16 cellular contexts compared by ENCODE assay signal in the genomic region with DNA sequence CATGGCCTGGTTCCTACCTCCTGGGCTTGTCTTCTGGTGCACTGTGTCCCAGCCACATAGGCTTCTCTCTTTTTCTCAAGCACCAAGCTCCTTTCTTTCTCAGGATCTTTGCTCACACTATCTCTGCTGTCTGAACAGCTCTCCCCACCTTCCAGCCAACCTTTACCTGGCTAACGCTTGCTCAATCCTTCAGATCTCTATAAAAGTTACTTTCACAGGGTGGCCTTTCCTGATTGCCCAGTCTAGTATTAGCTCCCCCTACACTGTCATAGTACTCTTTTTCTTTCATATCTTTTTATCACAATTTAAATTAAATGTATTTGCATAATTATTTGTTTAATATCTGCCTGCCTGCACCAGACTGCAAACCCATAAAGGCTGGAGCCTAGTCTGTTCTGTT. TPM values are rescaled to one million over a fixed set of nuclear protein-coding genes. Genes with fewer than 3 reads are reported as not detected.
DNase-seq lines count a peak whose midpoint lies in the region; ATAC-seq and TF ChIP-seq lines count a peak whose summit lies in the region.
"Had no signal": no experiment of that assay in that cellular context is flagged by ENCODE, and none has a peak within 500 bp of the region (broad histone marks: within the 10 kb centered on the region; RNA-seq: fewer than 3 reads in every experiment).

No MANE protein-coding gene starts in this region.

- no peaks in the 10 kb centered on the region for H3K36me3 ChIP-seq in Peyer's patch
- H3K36me3 ChIP-seq in effector memory CD4-positive, alpha-beta T cell (ENCODE audit: control insufficient read depth, insufficient read depth, low read length): no peaks in the 10 kb centered on the region
- H3K36me3 ChIP-seq: gastrocnemius medialis had no signal

- peak overlapping the region in 2 of 4 donors; percentile 32 to 49 for H3K4me3 ChIP-seq in Peyer's patch
- H3K4me3 ChIP-seq in effector memory CD4-positive, alpha-beta T cell (ENCODE audit: insufficient read depth, low read depth, low read length, poor library complexity, severe bottlenecking): peak overlapping the region; percentile 59
- H3K4me3 ChIP-seq: gastrocnemius medialis, GM23338 had no signal

- H3K9me3 ChIP-seq in Peyer's patch: peaks cover 0 to 3% (median 0%) of the 10 kb centered on the region in 4 donors
- H3K9me3 ChIP-seq in effector memory CD4-positive, alpha-beta T cell (ENCODE audit: control insufficient read depth, low read length): peaks cover 4% of the 10 kb centered on the region
- H3K9me3 ChIP-seq: gastrocnemius medialis had no signal

- no peak for DNase-seq in activated T-cell treated with anti-CD3 and anti-CD28 coated beads, Interleukin-2, amount 50 U/mL, for 72 hours
- DNase-seq in activated T-cell treated with anti-CD3 and anti-CD28 coated beads, Interleukin-2, amount 50 U/mL, for 1 hour: no peak
- DNase-seq in Peyer's patch (no peak), A172 (ENCODE audit: low spot score) (no peak), Ammon's horn (ENCODE audit: low spot score) (no peak), NCI-H345 (lab: John Stamatoyannopoulos, UW) (no peak)
- no peak for DNase-seq in effector memory CD4-positive, alpha-beta T cell
- DNase-seq: activated CD4-positive, CD25-positive, alpha-beta regulatory T cell treated with anti-CD3 and anti-CD28 coated beads, Interleukin-2, amount 50 U/mL, for 72 hours; activated gamma-delta T cell treated with Interleukin-2 at 50 U/mL for 16 hours; DMS 273 treated with DMSO at 0.1 percent for 48 hours; gastrocnemius medialis; mesenchymal stem cell; NCI-H1105 treated with DMSO at 0.1 percent for 48 hours had no signal

- no peaks in the 10 kb centered on the region for H3K27me3 Mint-ChIP-seq in activated T-cell treated with anti-CD3 and anti-CD28 coated beads, Interleukin-2, amount 50 U/mL, for 72 hours (ENCODE audit: low read depth)
- H3K27me3 Mint-ChIP-seq in stimulated activated memory B cell treated with anti-CD40 and anti-IgM and Interleukin-4, amounts not matched to agents 10 μg/mL and 1 μg/mL and 100 μg/mL, for 72 hours: no peaks in the 10 kb centered on the region

- no peak for TF ChIP-seq POLR2A in Peyer's patch (IDR thresholded peaks at IDR 0.05)

- peak overlapping the region; percentile 96 to 98 for H3K4me3 Mint-ChIP-seq in activated T-cell treated with anti-CD3 and anti-CD28 coated beads, Interleukin-2, amount 50 U/mL, for 72 hours
- peak overlapping the region; percentile 72 for H3K4me3 Mint-ChIP-seq in stimulated activated memory B cell treated with anti-CD40 and anti-IgM and Interleukin-4, amounts not matched to agents 10 μg/mL and 1 μg/mL and 100 μg/mL, for 72 hours
- H3K4me3 Mint-ChIP-seq: GM23338 had no signal

- no peak for ATAC-seq in activated T-cell treated with anti-CD3 and anti-CD28 coated beads, Interleukin-2, amount 50 U/mL, for 72 hours (replicated peaks in 1 of 2)
- ATAC-seq in stimulated activated memory B cell treated with anti-CD40 and anti-IgM and Interleukin-4, amounts not matched to agents 10 μg/mL and 1 μg/mL and 100 μg/mL, for 72 hours: no peak
- ATAC-seq: gastrocnemius medialis, GM23338, SK-N-SH treated with all-trans-retinoic acid at 6 μM for 48 hours had no signal

- peaks cover 15 to 32% of the 10 kb centered on the region in 2 donors for H3K36me3 Mint-ChIP-seq in activated T-cell treated with anti-CD3 and anti-CD28 coated beads, Interleukin-2, amount 50 U/mL, for 72 hours (ENCODE audit: insufficient read depth in 2 of 2)
- peaks cover 40% of the 10 kb centered on the region for H3K36me3 Mint-ChIP-seq in stimulated activated memory B cell treated with anti-CD40 and anti-IgM and Interleukin-4, amounts not matched to agents 10 μg/mL and 1 μg/mL and 100 μg/mL, for 72 hours

- H3K27me3 ChIP-seq in Peyer's patch: no peaks in the 10 kb centered on the region
- H3K27me3 ChIP-seq in effector memory CD4-positive, alpha-beta T cell (replicated peaks; ENCODE audit: control insufficient read depth, insufficient read depth, low read length, poor library complexity, severe bottlenecking): no peaks in the 10 kb centered on the region
- H3K27me3 ChIP-seq: gastrocnemius medialis had no signal

- H3K4me1 Mint-ChIP-seq in activated T-cell treated with anti-CD3 and anti-CD28 coated beads, Interleukin-2, amount 50 U/mL, for 72 hours (ENCODE audit: low read depth): peaks cover 61% of the 10 kb centered on the region
- H3K4me1 Mint-ChIP-seq in stimulated activated memory B cell treated with anti-CD40 and anti-IgM and Interleukin-4, amounts not matched to agents 10 μg/mL and 1 μg/mL and 100 μg/mL, for 72 hours: peaks cover 55% of the 10 kb centered on the region

- TF ChIP-seq CTCF in Peyer's patch (IDR thresholded peaks at IDR 0.05): no peak

- H3K27ac ChIP-seq in Peyer's patch: peak overlapping the region; percentile 60 to 91 (median 62)
- H3K27ac ChIP-seq in effector memory CD4-positive, alpha-beta T cell (ENCODE audit: insufficient read depth, low read length, poor library complexity, severe bottlenecking): peak overlapping the region; percentile 96
- H3K27ac ChIP-seq: gastrocnemius medialis had no signal

- H3K9me3 Mint-ChIP-seq in activated T-cell treated with anti-CD3 and anti-CD28 coated beads, Interleukin-2, amount 50 U/mL, for 72 hours: peaks cover 8 to 13% of the 10 kb centered on the region in 2 donors
- peaks cover 15% of the 10 kb centered on the region for H3K9me3 Mint-ChIP-seq in stimulated activated memory B cell treated with anti-CD40 and anti-IgM and Interleukin-4, amounts not matched to agents 10 μg/mL and 1 μg/mL and 100 μg/mL, for 72 hours

- H3K4me1 ChIP-seq in Peyer's patch: peaks cover 0 to 32% (median 6%) of the 10 kb centered on the region in 4 donors
- H3K4me1 ChIP-seq in effector memory CD4-positive, alpha-beta T cell (ENCODE audit: control insufficient read depth, insufficient read depth, low read length, poor library complexity, severe bottlenecking): peaks cover 23% of the 10 kb centered on the region

- H3K27ac Mint-ChIP-seq in activated T-cell treated with anti-CD3 and anti-CD28 coated beads, Interleukin-2, amount 50 U/mL, for 72 hours: peak overlapping the region; percentile 97
- H3K27ac Mint-ChIP-seq in stimulated activated memory B cell treated with anti-CD40 and anti-IgM and Interleukin-4, amounts not matched to agents 10 μg/mL and 1 μg/mL and 100 μg/mL, for 72 hours: peak overlapping the region; percentile 96
- H3K27ac Mint-ChIP-seq: GM23338 had no signal

RNA-seq across cellular contexts. Expression of gene PARP11, which starts 3.8 kb away (rescaled TPM):
- total RNA-seq in activated T-cell treated with anti-CD3 and anti-CD28 coated beads, Interleukin-2, amount 50 U/mL, for 72 hours: 10 to 100 TPM; 30.7 to 39.5 TPM
- 10 to 100 TPM in 1 of 4 donors, 1 to 10 TPM in 3; 5.1 to 28.1 (median 6.9) TPM for total RNA-seq in Peyer's patch
- total RNA-seq in A172 (2014; rRNA removed; shearing (Covaris generic)): 1.5 TPM in 2 replicates
